Comparison of ENCODE assay signal across 9 cellular contexts in the genomic region with DNA sequence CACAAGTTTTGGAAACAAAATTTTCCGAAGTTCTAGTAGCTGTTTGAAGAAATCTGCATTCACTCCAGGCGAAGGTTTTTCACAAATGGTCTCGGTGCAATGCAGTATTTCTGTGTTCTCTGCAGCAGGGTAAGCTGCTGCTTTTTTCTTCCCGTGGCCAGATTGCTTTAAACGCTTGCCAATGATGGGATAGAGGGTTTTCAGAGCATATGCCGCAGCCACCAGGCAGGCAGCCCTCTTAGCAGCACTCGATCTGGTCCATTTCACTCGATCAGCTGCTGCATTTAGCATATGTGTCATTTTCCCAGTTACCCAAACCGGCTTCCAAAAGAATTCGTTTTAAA. TPM values are rescaled to one million over a fixed set of nuclear protein-coding genes. Genes with fewer than 3 reads are reported as not detected.
DNase-seq lines count a peak whose midpoint lies in the region; ATAC-seq lines count a peak whose summit lies in the region.
"Had no signal": no experiment of that assay in that cellular context is flagged by ENCODE, and none has a peak within 500 bp of the region (broad histone marks: within the 10 kb centered on the region; RNA-seq: fewer than 3 reads in every experiment).

No MANE protein-coding gene starts in this region.

- intact Hi-C loops in right cardiac atrium (cut with DNase I): no loop called here

- peak; percentile 20 for ATAC-seq in GM21390 (IDR thresholded peaks at IDR 0.05; ENCODE audit: unreplicated experiment)
- peak; percentile 8 for ATAC-seq in HG03575 (IDR thresholded peaks at IDR 0.05; ENCODE audit: extremely low read depth, insufficient number of reproducible peaks, low FRiP score, unreplicated experiment)
- peak; percentile 5 to 11 for ATAC-seq in activated T-cell treated with anti-CD3 and anti-CD28 coated beads, Interleukin-2, amount 50 U/mL, for 4 hours
- peak; percentile 51 for ATAC-seq in right cardiac atrium

- H3K27me3 Mint-ChIP-seq in activated T-cell treated with anti-CD3 and anti-CD28 coated beads, Interleukin-2, amount 50 U/mL, for 4 hours (ENCODE audit: low read depth): no peaks in the 10 kb centered on the region

- no peaks in the 10 kb centered on the region for H3K9me3 Mint-ChIP-seq in activated T-cell treated with anti-CD3 and anti-CD28 coated beads, Interleukin-2, amount 50 U/mL, for 4 hours

- H3K4me3 Mint-ChIP-seq in activated T-cell treated with anti-CD3 and anti-CD28 coated beads, Interleukin-2, amount 50 U/mL, for 4 hours: no peak overlapping the region

- no peaks in the 10 kb centered on the region for H3K36me3 ChIP-seq in stomach smooth muscle (ENCODE audit: control insufficient read depth in 2 of 2, insufficient read depth in 2 of 2, low read length in 2 of 2)

- H3K27ac ChIP-seq in right cardiac atrium (ENCODE audit: low read length) (peak overlapping the region; percentile 92), stomach smooth muscle (ENCODE audit: low read length) (peak overlapping the region; percentile 72)

- no peaks in the 10 kb centered on the region for H3K9me3 ChIP-seq in right cardiac atrium (ENCODE audit: control insufficient read depth, low read length)
- no peaks in the 10 kb centered on the region for H3K9me3 ChIP-seq in stomach smooth muscle (ENCODE audit: control insufficient read depth in 2 of 2, low read length in 2 of 2)

- H3K4me1 Mint-ChIP-seq in activated T-cell treated with anti-CD3 and anti-CD28 coated beads, Interleukin-2, amount 50 U/mL, for 4 hours (ENCODE audit: low read depth): peaks cover 58% of the 10 kb centered on the region

- H3K4me1 ChIP-seq in right cardiac atrium (ENCODE audit: control insufficient read depth, insufficient read depth, low read length) (no peaks in the 10 kb centered on the region), stomach smooth muscle (ENCODE audit: control insufficient read depth, insufficient read depth, low read length) (peaks cover 12% of the 10 kb centered on the region)

- no peaks in the 10 kb centered on the region for H3K27me3 ChIP-seq in right cardiac atrium (ENCODE audit: control insufficient read depth, insufficient read depth)
- no peaks in the 10 kb centered on the region for H3K27me3 ChIP-seq in stomach smooth muscle (ENCODE audit: control insufficient read depth in 1 of 2, insufficient read depth in 2 of 2, low read length in 2 of 2)

- no peaks in the 10 kb centered on the region for H3K36me3 Mint-ChIP-seq in activated T-cell treated with anti-CD3 and anti-CD28 coated beads, Interleukin-2, amount 50 U/mL, for 4 hours (ENCODE audit: insufficient read depth)

- WGBS in right cardiac atrium: 14% methylated on average over 10 of the region's 10 CpGs

- peak; percentile 71 for DNase-seq in DMS53 (lab: John Stamatoyannopoulos, UW)
- DNase-seq in activated T-cell treated with anti-CD3 and anti-CD28 coated beads, Interleukin-2, amount 50 U/mL, for 4 hours: no peak
- DNase-seq in right cardiac atrium: peak in 1 of 3 donors; percentile 38
- no peak for DNase-seq in midbrain (lab: John Stamatoyannopoulos, UW)
- no peak for DNase-seq in NCI-H128 (lab: John Stamatoyannopoulos, UW; ENCODE audit: unreplicated experiment)

- H3K9ac ChIP-seq in stomach smooth muscle (ENCODE audit: low read length in 2 of 2): peak overlapping the region; percentile 77 to 81

- H3K4me3 ChIP-seq in right cardiac atrium (ENCODE audit: low read length) (peak overlapping the region; percentile 91), stomach smooth muscle (ENCODE audit: low read length in 2 of 2) (peak overlapping the region; percentile 85 to 90)

RNA-seq across cellular contexts. Expression of a gene that starts 0.3 kb away (rescaled TPM):
- under 1 TPM; 0.69 to 0.89 (median 0.79) TPM for total RNA-seq in activated T-cell treated with anti-CD3 and anti-CD28 coated beads, Interleukin-2, amount 50 U/mL, for 4 hours
- total RNA-seq in right cardiac atrium: 10 to 100 TPM in 3 of 4 donors, 1 to 10 TPM in 1; 9.4 to 16.2 (median 14.6) TPM
- 4.3 TPM for polyA plus RNA-seq in right cardiac atrium
- total RNA-seq: pulmonary artery endothelial cell had no signal

Comparison
In these comparisons a context has a peak if more than half of its experiments do, and no peak if none do; other contexts are left out.
1. RNA of a gene that starts 0.3 kb away (total RNA-seq): 9.4 to 16.2 TPM in right cardiac atrium; 0.69 to 0.89 TPM in activated T-cell treated with anti-CD3 and anti-CD28 coated beads, Interleukin-2, amount 50 U/mL, for 4 hours; every median in the first group is over 4 times any median in the second.
2. Peak in every context shown above with its lines, with median percentiles within 50 percentile points of each other: ATAC-seq.